ENCODE assay signal across 8 cellular contexts in genomic region chr1:9494936-9495758, GRCh38. TPM values are rescaled to one million over a fixed set of nuclear protein-coding genes. Genes with fewer than 3 reads are reported as not detected.
DNase-seq lines count a peak whose midpoint lies in the region; ATAC-seq and TF ChIP-seq lines count a peak whose summit lies in the region.

No MANE protein-coding gene starts in this region.

- H3K9me3 Mint-ChIP-seq in nephron = no peaks in the 10 kb centered on the region
- no peaks in the 10 kb centered on the region for H3K9me3 Mint-ChIP-seq in stimulated activated naive CD8-positive, alpha-beta T cell treated with anti-CD3 and anti-CD28 coated beads, Interleukin-15, amount 100 ng/mL, for 72 hours

- H3K27me3 Mint-ChIP-seq in nephron (ENCODE audit: low read depth) = peaks cover 29% of the 10 kb centered on the region
- H3K27me3 Mint-ChIP-seq in stimulated activated naive CD8-positive, alpha-beta T cell treated with anti-CD3 and anti-CD28 coated beads, Interleukin-15, amount 100 ng/mL, for 72 hours = peaks cover 14% of the 10 kb centered on the region

- H3K36me3 ChIP-seq in BE2C (no peaks in the 10 kb centered on the region), GM23248 (ENCODE audit: low read depth) (no peaks in the 10 kb centered on the region), esophagus squamous epithelium (no peaks in the 10 kb centered on the region)

- intact Hi-C loops in esophagus squamous epithelium (cut with DNase I) = loop anchor here (5.0 kb wide), 2 partner anchors 77 to 208 kb away; no protein-coding TSS in a partner anchor

- H3K4me1 Mint-ChIP-seq in nephron = peaks cover 9% of the 10 kb centered on the region
- H3K4me1 Mint-ChIP-seq in stimulated activated naive CD8-positive, alpha-beta T cell treated with anti-CD3 and anti-CD28 coated beads, Interleukin-15, amount 100 ng/mL, for 72 hours = peaks cover 9% of the 10 kb centered on the region

- H3K9me3 ChIP-seq in BE2C (no peaks in the 10 kb centered on the region), GM23248 (ENCODE audit: low read depth) (no peaks in the 10 kb centered on the region), esophagus squamous epithelium (no peaks in the 10 kb centered on the region)

- in situ Hi-C loops in GM23248 (cut with MboI) = loop anchor here (10.0 kb wide), 1 partner anchor 230 kb away; no protein-coding TSS in a partner anchor

- H3K4me3 Mint-ChIP-seq in nephron = peak overlapping the region; percentile 46 to 62 (median 52)
- peak overlapping the region; percentile 82 to 85 for H3K4me3 Mint-ChIP-seq in stimulated activated naive CD8-positive, alpha-beta T cell treated with anti-CD3 and anti-CD28 coated beads, Interleukin-15, amount 100 ng/mL, for 72 hours

- TF ChIP-seq CTCF in BE2C (IDR thresholded peaks at IDR 0.05; ENCODE audit: low read depth, low read length) = peak; percentile 70
- TF ChIP-seq CTCF in esophagus squamous epithelium (IDR thresholded peaks at IDR 0.05) = peak; percentile 95 to 100 (median 98)
- TF ChIP-seq CTCF in nephron (IDR thresholded peaks at IDR 0.05; ENCODE audit: unreplicated experiment in 3 of 3) = peak; percentile 96 to 99 (median 97)

- H3K79me2 ChIP-seq in GM23248 (ENCODE audit: insufficient read depth) = no peaks in the 10 kb centered on the region

- peak; percentile 88 for ATAC-seq in stimulated activated naive CD8-positive, alpha-beta T cell treated with anti-CD3 and anti-CD28 coated beads, Interleukin-15, amount 100 ng/mL, for 72 hours
- no peak for ATAC-seq in HG03439 (IDR thresholded peaks at IDR 0.05; ENCODE audit: unreplicated experiment)

- peak overlapping the region; percentile 78 for H2AFZ ChIP-seq in GM23248

- peak; percentile 63 for DNase-seq in BE2C
- DNase-seq in GM23248 = peak; percentile 67
- peak; percentile 27 for DNase-seq in NCI-H82 treated with DMSO at 0.1 percent for 48 hours (lab: John Stamatoyannopoulos, UW; ENCODE audit: unreplicated experiment)
- peak; percentile 67 for DNase-seq in activated CD8-positive, alpha-beta memory T cell treated with anti-CD3 and anti-CD28 coated beads, Interleukin-2, amount 50 U/mL, for 4 hours
- no peak for DNase-seq in esophagus squamous epithelium (lab: John Stamatoyannopoulos, UW)
- DNase-seq in stimulated activated naive CD8-positive, alpha-beta T cell treated with anti-CD3 and anti-CD28 coated beads, Interleukin-15, amount 100 ng/mL, for 72 hours = peak; percentile 76

- no peak overlapping the region for H3K27ac ChIP-seq in GM23248
- H3K27ac ChIP-seq in esophagus squamous epithelium = no peak overlapping the region

- no peaks in the 10 kb centered on the region for H4K20me1 ChIP-seq in GM23248 (ENCODE audit: insufficient read depth)

- no peak for TF ChIP-seq POLR2A in esophagus squamous epithelium (IDR thresholded peaks at IDR 0.05)

- 11 to 14% methylated on average over 22 to 48 of the region's 48 CpGs for WGBS in GM23248 (ENCODE audit: low coverage in 1 of 2, low lambda C conversion rate in 2 of 2, missing lambda C conversion rate in 2 of 2), 2 experiments
- WGBS in esophagus squamous epithelium, 2 donors = 24 to 60% methylated on average over 1 to 5 of the region's 48 CpGs

- H3K9ac ChIP-seq in GM23248 = no peak overlapping the region

- no peaks in the 10 kb centered on the region for H3K36me3 Mint-ChIP-seq in nephron (ENCODE audit: low read depth)

- H3K27me3 ChIP-seq in BE2C (no peaks in the 10 kb centered on the region), GM23248 (replicated peaks; ENCODE audit: insufficient read depth) (no peaks in the 10 kb centered on the region), esophagus squamous epithelium (peaks cover 0 to 14% (median 0%) of the 10 kb centered on the region in 4 donors)

- H3K4me1 ChIP-seq in BE2C (no peaks in the 10 kb centered on the region), GM23248 (ENCODE audit: insufficient read depth) (no peaks in the 10 kb centered on the region), esophagus squamous epithelium (peaks cover 7 to 17% (median 12%) of the 10 kb centered on the region in 3 donors)

- H3K9me2 ChIP-seq in GM23248 (ENCODE audit: insufficient read depth) = no peaks in the 10 kb centered on the region

- H3K4me3 ChIP-seq in BE2C (ENCODE audit: low read depth, low read length) (no peak overlapping the region), GM23248 (peak overlapping the region; percentile 46), esophagus squamous epithelium (peak overlapping the region in 3 of 4 donors; percentile 19 to 57 (median 27))

- H3K27ac Mint-ChIP-seq in nephron = no peak overlapping the region
- peak overlapping the region in 1 of 2 donors; percentile 34 for H3K27ac Mint-ChIP-seq in stimulated activated naive CD8-positive, alpha-beta T cell treated with anti-CD3 and anti-CD28 coated beads, Interleukin-15, amount 100 ng/mL, for 72 hours

- peak overlapping the region; percentile 70 for H3K4me2 ChIP-seq in GM23248 (ENCODE audit: unreplicated experiment)

- no peaks in the 10 kb centered on the region for H3F3A ChIP-seq in GM23248 (ENCODE audit: insufficient read depth)

RNA-seq across cellular contexts. Expression of gene SLC25A33, which starts 44.1 kb away (rescaled TPM):
- polyA plus RNA-seq in BE2C (2012; ENCODE audit: insufficient read depth, insufficient read length, low read depth) = 10.7 TPM
- total RNA-seq in GM23248 (2014; rRNA removed; shearing (Covaris generic)) = 4.2 and 4.6 TPM in 2 replicates
- polyA plus RNA-seq in GM23248 (2016; fragmentation: Nextera tagmentation; extraction: Ambion mirVana) = 5.8 and 6.4 TPM in 2 replicates
- 1 to 10 TPM; 4.2 to 7.2 (median 5.7) TPM for total RNA-seq in esophagus squamous epithelium
